ENCODE assay signal across 8 cellular contexts in the genomic region with DNA sequence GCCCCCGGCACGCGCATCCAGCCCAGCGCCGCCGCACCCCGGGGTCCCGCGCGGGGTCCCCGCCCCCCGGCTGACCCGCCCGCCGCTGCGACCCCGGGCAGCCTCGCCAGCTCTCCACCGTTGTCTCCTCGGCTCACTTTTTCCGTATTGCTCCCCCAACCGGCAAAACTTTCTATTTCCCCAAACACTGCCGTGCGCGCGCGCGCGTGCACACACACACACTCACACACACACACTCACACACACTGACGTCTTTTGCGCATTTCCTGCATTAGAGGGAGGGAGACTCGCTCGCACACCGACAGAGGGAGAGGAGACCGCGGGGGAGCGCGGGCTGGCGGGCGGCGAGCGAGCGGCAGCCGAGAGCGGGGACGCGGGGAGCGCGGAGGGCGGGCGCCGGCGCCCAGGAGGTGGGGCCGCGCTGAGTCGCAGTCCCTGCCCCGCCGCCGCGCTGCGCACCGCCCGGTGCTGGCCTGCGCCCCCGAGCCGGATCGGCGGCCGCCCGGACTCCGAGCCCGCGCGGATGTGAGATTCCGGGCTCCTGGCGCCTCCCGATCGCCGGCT. TPM values are rescaled to one million over a fixed set of nuclear protein-coding genes. Genes with fewer than 3 reads are reported as not detected.
DNase-seq lines count a peak whose midpoint lies in the region; ATAC-seq and TF ChIP-seq lines count a peak whose summit lies in the region.

No MANE protein-coding gene starts in this region.

- peak; percentile 75 for TF ChIP-seq CTCF in chondrocyte (IDR thresholded peaks at IDR 0.05)

- H3K27me3 Mint-ChIP-seq in chondrocyte (ENCODE audit: low read depth), result no peaks in the 10 kb centered on the region

- peaks cover 32% of the 10 kb centered on the region for H3K4me1 Mint-ChIP-seq in chondrocyte (ENCODE audit: low read depth)

- H3K27ac Mint-ChIP-seq in chondrocyte (ENCODE audit: unreplicated experiment), result peak overlapping the region; percentile 99

- H3K9me3 Mint-ChIP-seq in chondrocyte (ENCODE audit: low read depth), result no peaks in the 10 kb centered on the region

- DNase-seq in AG20443 (ENCODE audit: low spot score) (peak; percentile 95), NCI-H446 treated with DMSO at 0.1 percent for 48 hours (lab: John Stamatoyannopoulos, UW) (peak; percentile 69), chondrocyte (ENCODE audit: low spot score) (no peak), kidney tubule cell (ENCODE audit: low spot score) (peak; percentile 96)
- DNase-seq in activated CD4-positive, alpha-beta T cell treated with anti-CD3 and anti-CD28 coated beads for 24 hours (ENCODE audit: low read depth in 2 of 2), result peak; percentile 81 to 84
- peak; percentile 80 to 87 for DNase-seq in stimulated activated CD4-positive, alpha-beta T cell treated with anti-CD3 and anti-CD28 coated beads, Interleukin-15, amount 100 ng/mL, for 48 hours (ENCODE audit: low read depth in 2 of 2)

- H3K36me3 Mint-ChIP-seq in chondrocyte (ENCODE audit: low read depth), result no peaks in the 10 kb centered on the region

- H3K4me3 Mint-ChIP-seq in chondrocyte (ENCODE audit: unreplicated experiment), result peak overlapping the region; percentile 97

- ATAC-seq in GM18907 (IDR thresholded peaks at IDR 0.05; ENCODE audit: unreplicated experiment), result peak; percentile 70
- peak; percentile 64 for ATAC-seq in HG03139 (IDR thresholded peaks at IDR 0.05; ENCODE audit: unreplicated experiment)

RNA-seq across cellular contexts. Expression of gene PRKCE, which starts 0.5 kb away (rescaled TPM):
- total RNA-seq in chondrocyte, result 8.6 to 12.0 TPM (median 9.6 TPM) in 3 replicates

RNA-seq across cellular contexts. Expression of gene SRBD1, which starts 39.9 kb away (rescaled TPM):
- total RNA-seq in chondrocyte, result 9.9 to 14.7 TPM (median 11.2 TPM) in 3 replicates
